In the genomic region with DNA sequence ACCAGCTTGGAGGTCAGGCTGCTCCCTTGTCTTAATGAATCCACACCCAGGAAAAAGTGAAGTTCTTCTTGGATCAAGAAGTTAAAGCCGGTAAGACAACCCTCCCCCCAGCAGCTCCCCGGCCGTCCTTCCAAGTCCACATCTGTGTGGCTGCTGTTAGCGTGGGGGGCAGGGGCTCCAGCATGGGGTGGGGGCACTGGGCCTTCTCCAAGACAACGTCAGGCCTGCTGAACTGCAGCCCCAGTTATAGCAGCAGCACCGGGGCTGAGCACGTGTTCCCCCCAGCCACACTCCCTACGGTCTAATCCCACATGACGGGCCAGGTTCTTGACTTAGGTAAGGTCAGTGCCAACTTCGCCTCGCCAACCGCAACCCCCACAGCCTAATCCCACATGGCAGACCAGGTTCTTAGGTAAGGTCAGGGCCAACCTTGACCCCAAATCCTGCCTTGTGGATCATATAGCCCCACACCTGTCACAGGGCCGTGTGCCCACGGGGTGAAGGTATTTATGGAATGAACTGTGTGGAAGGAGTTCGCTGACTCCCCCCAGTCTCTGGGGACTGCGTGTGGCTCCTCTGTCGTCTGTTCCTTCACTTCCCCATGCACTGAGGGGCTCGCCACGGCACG, we compare ENCODE assay signal across 2 cellular contexts.
TF ChIP-seq lines count a peak whose summit lies in the region.

No MANE protein-coding gene starts in this region.

TF ChIP-seq in IMR-90, 13 proteins besides CTCF, POLR2A, EP300 and RAD21:
- TF ChIP-seq MAFK (IDR thresholded peaks at IDR 0.05; ENCODE audit: low read depth, low read length) (no peak), RCOR1 (IDR thresholded peaks at IDR 0.05; ENCODE audit: insufficient replicate concordance, low read length) (no peak), SMC3 (IDR thresholded peaks at IDR 0.05; ENCODE audit: low read depth, low read length) (no peak), CEBPB (IDR thresholded peaks at IDR 0.05; ENCODE audit: low read depth, low read length) (no peak), MXI1 (IDR thresholded peaks at IDR 0.05; ENCODE audit: borderline replicate concordance, low read depth, low read length) (no peak), MAZ (IDR thresholded peaks at IDR 0.05; ENCODE audit: borderline replicate concordance, low read depth, low read length) (no peak), RFX5 (IDR thresholded peaks at IDR 0.05; ENCODE audit: low read depth, low read length) (no peak), BHLHE40 (IDR thresholded peaks at IDR 0.05; ENCODE audit: low read depth, low read length) (no peak)
- TF ChIP-seq, protein P1, sequence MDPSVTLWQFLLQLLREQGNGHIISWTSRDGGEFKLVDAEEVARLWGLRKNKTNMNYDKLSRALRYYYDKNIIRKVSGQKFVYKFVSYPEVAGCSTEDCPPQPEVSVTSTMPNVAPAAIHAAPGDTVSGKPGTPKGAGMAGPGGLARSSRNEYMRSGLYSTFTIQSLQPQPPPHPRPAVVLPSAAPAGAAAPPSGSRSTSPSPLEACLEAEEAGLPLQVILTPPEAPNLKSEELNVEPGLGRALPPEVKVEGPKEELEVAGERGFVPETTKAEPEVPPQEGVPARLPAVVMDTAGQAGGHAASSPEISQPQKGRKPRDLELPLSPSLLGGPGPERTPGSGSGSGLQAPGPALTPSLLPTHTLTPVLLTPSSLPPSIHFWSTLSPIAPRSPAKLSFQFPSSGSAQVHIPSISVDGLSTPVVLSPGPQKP (IDR thresholded peaks at IDR 0.05; ENCODE audit: borderline replicate concordance, low read depth, low read length) = no peak

TF ChIP-seq in HepG2, 621 proteins besides CTCF, POLR2A, EP300 and RAD21:
- no peak for TF ChIP-seq PAF1 (CRISPR knock-in tag; IDR thresholded peaks at IDR 0.05)
- no peak for TF ChIP-seq CAMTA2 (CRISPR knock-in tag; IDR thresholded peaks at IDR 0.05; ENCODE audit: borderline replicate concordance)
- TF ChIP-seq ZNF816 (CRISPR knock-in tag; IDR thresholded peaks at IDR 0.05; ENCODE audit: borderline replicate concordance) = no peak
- no peak for TF ChIP-seq BHLHE40 (IDR thresholded peaks at IDR 0.05; ENCODE audit: low read length)
- no peak for TF ChIP-seq RCOR2 (CRISPR knock-in tag; IDR thresholded peaks at IDR 0.05)
- no peak for TF ChIP-seq ZBTB1 (CRISPR knock-in tag; IDR thresholded peaks at IDR 0.05; ENCODE audit: borderline replicate concordance)
